Comparison of ENCODE assay signal across 8 cellular contexts in the genomic region with DNA sequence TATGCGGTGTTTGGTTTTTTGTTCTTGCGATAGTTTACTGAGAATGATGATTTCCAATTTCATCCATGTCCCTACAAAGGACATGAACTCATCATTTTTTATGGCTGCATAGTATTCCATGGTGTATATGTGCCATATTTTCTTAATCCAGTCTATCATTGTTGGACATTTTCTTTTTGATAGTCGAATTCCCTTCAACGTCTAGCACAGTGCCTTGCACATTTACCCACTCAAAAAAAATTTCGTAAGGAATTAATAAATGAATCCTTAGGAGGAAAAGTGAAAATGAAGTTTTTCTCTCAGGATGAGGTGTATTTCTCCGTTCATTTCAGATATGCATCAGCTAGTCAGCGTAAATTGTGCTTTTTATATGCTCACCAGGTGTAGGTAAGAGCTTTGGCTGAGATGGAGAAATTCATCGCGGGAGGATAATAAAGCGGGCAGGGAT. TPM values are rescaled to one million over a fixed set of nuclear protein-coding genes. Genes with fewer than 3 reads are reported as not detected.
A peak's percentile ranks its signal among the peaks of the same experiment; 100 is the strongest.
DNase-seq lines count a peak whose midpoint lies in the region; ATAC-seq, FAIRE-seq and TF ChIP-seq lines count a peak whose summit lies in the region.
"Not testable (repeated sequence)": the region's sequence is repeated elsewhere in the genome, so short reads cannot be mapped to it uniquely, and the experiment has no call there.

No MANE protein-coding gene starts in this region.

- H3K9ac ChIP-seq in NT2/D1 (ENCODE audit: insufficient read length, low read depth): not testable (repeated sequence)

- TF ChIP-seq CTCF in DOHH2 (IDR thresholded peaks at IDR 0.05; ENCODE audit: low read depth, low read length, poor library complexity, severe bottlenecking); activated CD8-positive, alpha-beta T cell treated with anti-CD3 and anti-CD28 coated beads for 36 hours (IDR thresholded peaks at IDR 0.05); bronchial epithelial cell (IDR thresholded peaks at IDR 0.05; ENCODE audit: insufficient read depth, low read length, severe bottlenecking); gastroesophageal sphincter (IDR thresholded peaks at IDR 0.05); mesothelial cell of epicardium (IDR thresholded peaks at IDR 0.05; ENCODE audit: unreplicated experiment); retinal pigment epithelial cell (conservative IDR thresholded peaks at IDR 0.05; ENCODE audit: low read depth, low read length); uterus (IDR thresholded peaks at IDR 0.05): not testable (repeated sequence)

- CTCF ChIA-PET in activated CD8-positive, alpha-beta T cell treated with anti-CD3 and anti-CD28 coated beads for 36 hours (lab: Charles Lee): interaction anchor here (1.0 to 2.1 kb wide), 4 partner anchors 8 to 99 kb away, joined by 3 to 7 read pairs (median 6); no protein-coding TSS in a partner anchor

- H3K27ac Mint-ChIP-seq in activated CD8-positive, alpha-beta T cell treated with anti-CD3 and anti-CD28 coated beads for 36 hours: peak overlapping the region; percentile 96
- peak overlapping the region; percentile 96 for H3K27ac Mint-ChIP-seq in mesothelial cell of epicardium

- not testable (repeated sequence) for H3K9me2 ChIP-seq in DOHH2 (replicated peaks; ENCODE audit: control insufficient read depth, low read length)

- H3K4me3 Mint-ChIP-seq in activated CD8-positive, alpha-beta T cell treated with anti-CD3 and anti-CD28 coated beads for 36 hours: peak overlapping the region; percentile 99
- peak overlapping the region; percentile 94 for H3K4me3 Mint-ChIP-seq in mesothelial cell of epicardium

- not testable (repeated sequence) for H3K27me3 Mint-ChIP-seq in activated CD8-positive, alpha-beta T cell treated with anti-CD3 and anti-CD28 coated beads for 36 hours; mesothelial cell of epicardium (ENCODE audit: low read depth)

- POLR2A ChIA-PET in activated CD8-positive, alpha-beta T cell treated with anti-CD3 and anti-CD28 coated beads for 36 hours (lab: Charles Lee): interaction anchor here (0.7 to 1.4 kb wide), 9 partner anchors 13 to 88 kb away, joined by 3 to 6 read pairs (median 4); partner anchors contain the start of gene ZNF697

- TF ChIP-seq POLR2A in gastroesophageal sphincter (IDR thresholded peaks at IDR 0.05); uterus (IDR thresholded peaks at IDR 0.05): not testable (repeated sequence)

- H4K20me1 ChIP-seq in DOHH2 (ENCODE audit: control insufficient read depth, insufficient read depth, low read depth, low read length): peaks cover 10% of the 10 kb centered on the region

- H3K36me3 ChIP-seq in DOHH2 (ENCODE audit: control insufficient read depth, low read length) (peaks cover 40% of the 10 kb centered on the region), NT2/D1 (ENCODE audit: insufficient read depth, insufficient read length, low read length) (peaks cover 21% of the 10 kb centered on the region)
- not testable (repeated sequence) for H3K36me3 ChIP-seq in bronchial epithelial cell (ENCODE audit: control insufficient read depth, insufficient read depth, low read length); gastroesophageal sphincter; uterus

- H3F3A ChIP-seq in DOHH2 (ENCODE audit: control insufficient read depth, insufficient read depth): not testable (repeated sequence)

- TF ChIP-seq EP300 in gastroesophageal sphincter (IDR thresholded peaks at IDR 0.05): not testable (repeated sequence)

- peaks cover 46% of the 10 kb centered on the region for H3K79me2 ChIP-seq in DOHH2 (ENCODE audit: control insufficient read depth, low read length)

- H3K4me1 Mint-ChIP-seq in activated CD8-positive, alpha-beta T cell treated with anti-CD3 and anti-CD28 coated beads for 36 hours (ENCODE audit: low read depth): peaks cover 36% of the 10 kb centered on the region
- peaks cover 34% of the 10 kb centered on the region for H3K4me1 Mint-ChIP-seq in mesothelial cell of epicardium

- not testable (repeated sequence) for H3K27ac ChIP-seq in DOHH2 (ENCODE audit: low read depth, low read length)
- H3K27ac ChIP-seq in gastroesophageal sphincter (peak overlapping the region in 2 of 4 donors; percentile 86), uterus (peak overlapping the region in 1 of 2 donors; percentile 77)

- H3K36me3 Mint-ChIP-seq in activated CD8-positive, alpha-beta T cell treated with anti-CD3 and anti-CD28 coated beads for 36 hours (ENCODE audit: low read depth): peaks cover 42% of the 10 kb centered on the region
- not testable (repeated sequence) for H3K36me3 Mint-ChIP-seq in mesothelial cell of epicardium

- H3K9me3 Mint-ChIP-seq in activated CD8-positive, alpha-beta T cell treated with anti-CD3 and anti-CD28 coated beads for 36 hours; mesothelial cell of epicardium: not testable (repeated sequence)

- not testable (repeated sequence) for DNase-seq in NT2/D1 (ENCODE audit: low read depth, low spot score); activated CD8-positive, alpha-beta T cell treated with anti-CD3 and anti-CD28 coated beads for 36 hours; bronchial epithelial cell (ENCODE audit: low read depth); mesothelial cell of epicardium (ENCODE audit: low spot score in 2 of 2, unreplicated experiment in 2 of 2); retinal pigment epithelial cell (ENCODE audit: low read depth); uterus

- not testable (repeated sequence) for ATAC-seq in activated CD8-positive, alpha-beta T cell treated with anti-CD3 and anti-CD28 coated beads for 36 hours; gastroesophageal sphincter

- not testable (repeated sequence) for H3K9me3 ChIP-seq in DOHH2 (ENCODE audit: control insufficient read depth, insufficient read depth, low read length); NT2/D1 (ENCODE audit: insufficient read depth, low read length); gastroesophageal sphincter; uterus

- not testable (repeated sequence) for H3K27me3 ChIP-seq in DOHH2 (ENCODE audit: control insufficient read depth, low read length); NT2/D1 (ENCODE audit: insufficient read depth, insufficient read length); bronchial epithelial cell (ENCODE audit: control insufficient read depth, insufficient read depth, low read length); gastroesophageal sphincter; uterus

- H3K4me3 ChIP-seq in DOHH2 (ENCODE audit: low read length) (peak overlapping the region; percentile 83), NT2/D1 (ENCODE audit: insufficient read length, low read depth) (peak overlapping the region; percentile 94), bronchial epithelial cell (ENCODE audit: low read depth, low read length) (peak overlapping the region; percentile 95), gastroesophageal sphincter (peak overlapping the region; percentile 72 to 74), retinal pigment epithelial cell (ENCODE audit: low read length) (peak overlapping the region; percentile 73), uterus (peak overlapping the region; percentile 59 to 63)

- H3K4me2 ChIP-seq in DOHH2 (ENCODE audit: low read length): peak overlapping the region; percentile 68

- WGBS in gastroesophageal sphincter (ENCODE audit: low coverage in 1 of 2), 2 donors: 4 to 8% methylated on average over 7 to 8 of the region's 10 CpGs

- intact Hi-C loops in activated CD8-positive, alpha-beta T cell treated with anti-CD3 and anti-CD28 coated beads for 36 hours (cut with micrococcal nuclease); uterus (cut with DNase I; ENCODE audit: low total_unique reads): not testable (repeated sequence)

- H3K4me1 ChIP-seq in DOHH2 (ENCODE audit: control insufficient read depth, low read length): peaks cover 35% of the 10 kb centered on the region
- H3K4me1 ChIP-seq in NT2/D1 (ENCODE audit: insufficient read depth, insufficient read length): peaks cover 21% of the 10 kb centered on the region
- peaks cover 0 to 38% (median 14%) of the 10 kb centered on the region in 3 donors for H3K4me1 ChIP-seq in gastroesophageal sphincter
- not testable (repeated sequence) for H3K4me1 ChIP-seq in uterus

- not testable (repeated sequence) for FAIRE-seq in bronchial epithelial cell (lab: Jason Lieb, UNC)

RNA-seq across cellular contexts. Expression of gene PHGDH, which starts 0.4 kb away (rescaled TPM):
- 100 to 1,000 TPM; 307 to 322 TPM for total RNA-seq in activated CD8-positive, alpha-beta T cell treated with anti-CD3 and anti-CD28 coated beads for 36 hours
- total RNA-seq in bronchial epithelial cell: 168 and 207 TPM in 2 replicates
- 10 to 100 TPM; 16.7 to 34.9 (median 26.4) TPM for total RNA-seq in gastroesophageal sphincter
- 142 to 151 TPM (median 149 TPM) in 3 replicates for total RNA-seq in mesothelial cell of epicardium
- total RNA-seq in uterus: 100 to 1,000 TPM in 1 of 4 donors, 10 to 100 TPM in 2, 1 to 10 TPM in 1; 6.4 to 120 (median 34.6) TPM

RNA-seq across cellular contexts. Expression of gene HMGCS2, which starts 57.3 kb away (rescaled TPM):
- total RNA-seq in activated CD8-positive, alpha-beta T cell treated with anti-CD3 and anti-CD28 coated beads for 36 hours: not detected
- total RNA-seq in bronchial epithelial cell (0.26 and 0.38 TPM in 2 replicates), gastroesophageal sphincter (1 to 10 TPM in 1 of 4 donors, under 1 TPM in 1, not detected in 2; 0.15 to 3.4 TPM), mesothelial cell of epicardium (0.47 to 1.4 TPM (median 0.51 TPM) in 3 replicates), uterus (under 1 TPM in 1 of 4 donors, not detected in 3; 0.29 TPM)
